Comparison of ENCODE assay signal across 32 cellular contexts in the genomic region with DNA sequence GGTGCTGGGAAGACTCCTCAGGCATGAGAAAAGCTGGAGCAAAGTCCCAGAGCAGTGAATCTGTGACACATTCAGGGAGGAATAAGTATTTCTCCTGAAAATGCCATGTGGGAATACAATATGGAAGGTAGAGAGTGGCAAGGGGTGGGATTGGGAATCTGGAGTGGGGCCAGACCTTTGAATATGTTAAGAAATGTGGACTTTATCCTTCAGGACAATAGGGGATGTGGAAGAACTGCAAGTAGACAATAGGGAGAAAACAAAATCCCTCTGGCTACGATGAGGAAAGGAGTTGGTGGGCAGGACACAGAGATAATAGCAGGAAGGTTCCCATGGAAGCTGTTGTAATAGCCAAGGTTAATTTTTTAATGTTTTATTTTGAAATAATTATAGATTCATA.
"Had no signal": no experiment of that assay in that cellular context is flagged by ENCODE, and none has a peak within 500 bp of the region (broad histone marks: within the 10 kb centered on the region; RNA-seq: fewer than 3 reads in every experiment).

No MANE protein-coding gene starts in this region.

- FAIRE-seq: endometrium, keratinocyte had no signal

- H3K36me3 ChIP-seq: colonic mucosa, gastrocnemius medialis, lower lobe of right lung, spleen, suprapubic skin, transverse colon, upper lobe of right lung, uterus had no signal

- ATAC-seq: effector memory CD8-positive, alpha-beta T cell; esophagus mucosa; gastrocnemius medialis; left ventricle myocardium superior; lower lobe of right lung; mucosa of descending colon; natural killer cell treated with Interleukin-12 subunit alpha and Interleukin-12 subunit beta and Interleukin-15 and Interleukin-18, amount 100 ng/mL, for 72 hours; psoas muscle; right cardiac atrium; stimulated activated naive CD8-positive, alpha-beta T cell treated with anti-CD3 and anti-CD28 coated beads, Interleukin-15, amount 100 ng/mL, for 72 hours; upper lobe of right lung had no signal

- H3K27ac ChIP-seq: colonic mucosa, epithelial cell of prostate, gastrocnemius medialis, lower lobe of right lung, psoas muscle, skin epidermis, spleen, suprapubic skin, transverse colon, upper lobe of right lung, uterus had no signal

- H3K27ac Mint-ChIP-seq: dendritic cell treated with granulocyte-macrophage colony-stimulating factor and Interleukin-4, amounts not matched to agents 40 ng/mL and 50 ng/mL, for 4 days; effector memory CD8-positive, alpha-beta T cell; memory B cell; mesothelial cell of epicardium; naive B cell; natural killer cell treated with Interleukin-12 subunit alpha and Interleukin-12 subunit beta and Interleukin-15 and Interleukin-18, amount 100 ng/mL, for 72 hours; stimulated activated naive CD8-positive, alpha-beta T cell treated with anti-CD3 and anti-CD28 coated beads, Interleukin-15, amount 100 ng/mL, for 72 hours had no signal

- H3K4me3 ChIP-seq: colonic mucosa, gastrocnemius medialis, lower lobe of right lung, mucosa of descending colon, psoas muscle, skin epidermis, spleen, suprapubic skin, transverse colon, upper lobe of right lung, uterus had no signal

- H3K4me1 ChIP-seq: colonic mucosa, gastrocnemius medialis, lower lobe of right lung, psoas muscle, spleen, suprapubic skin, transverse colon, upper lobe of right lung, uterus had no signal

- DNase-seq: colonic mucosa; effector memory CD8-positive, alpha-beta T cell; foreskin fibroblast; gastrocnemius medialis; head of caudate nucleus; left ventricle myocardium superior; lower lobe of right lung; mucosa of descending colon; naive B cell; nucleus accumbens; psoas muscle; right cardiac atrium; spleen; stimulated activated CD4-positive, alpha-beta T cell treated with anti-CD3 and anti-CD28 coated beads, Interleukin-1b, Interleukin-23, amount 100 ng/mL, for 48 hours; stimulated activated CD4-positive, alpha-beta T cell treated with anti-CD3 and anti-CD28 coated beads, Interleukin-4, amount 100 ng/mL, for 1 hour; stimulated activated CD8-positive, alpha-beta memory T cell treated with anti-CD3 and anti-CD28 coated beads, Interleukin-4, amount 100 ng/mL, for 48 hours; stimulated activated naive CD4-positive, alpha-beta T cell; stimulated activated naive CD8-positive, alpha-beta T cell treated with anti-CD3 and anti-CD28 coated beads, Interleukin-15, amount 100 ng/mL, for 72 hours; transverse colon; upper lobe of right lung; uterus had no signal

- H3K9me3 ChIP-seq: colonic mucosa, gastrocnemius medialis, lower lobe of right lung, mucosa of descending colon, psoas muscle, suprapubic skin, transverse colon, upper lobe of right lung, uterus had no signal

- H3K27me3 ChIP-seq: colonic mucosa, gastrocnemius medialis, spleen, suprapubic skin, transverse colon, upper lobe of right lung, uterus had no signal

- H3K27me3 Mint-ChIP-seq: dendritic cell treated with granulocyte-macrophage colony-stimulating factor and Interleukin-4, amounts not matched to agents 40 ng/mL and 50 ng/mL, for 4 days; effector memory CD8-positive, alpha-beta T cell; memory B cell; stimulated activated naive CD8-positive, alpha-beta T cell treated with anti-CD3 and anti-CD28 coated beads, Interleukin-15, amount 100 ng/mL, for 72 hours had no signal

- H3K4me3 Mint-ChIP-seq: dendritic cell treated with granulocyte-macrophage colony-stimulating factor and Interleukin-4, amounts not matched to agents 40 ng/mL and 50 ng/mL, for 4 days; effector memory CD8-positive, alpha-beta T cell; memory B cell; mesothelial cell of epicardium; naive B cell; natural killer cell treated with Interleukin-12 subunit alpha and Interleukin-12 subunit beta and Interleukin-15 and Interleukin-18, amount 100 ng/mL, for 72 hours; neural crest cell; stimulated activated naive CD8-positive, alpha-beta T cell treated with anti-CD3 and anti-CD28 coated beads, Interleukin-15, amount 100 ng/mL, for 72 hours had no signal
